1 cellular context compared by ENCODE assay signal in the genomic region with DNA sequence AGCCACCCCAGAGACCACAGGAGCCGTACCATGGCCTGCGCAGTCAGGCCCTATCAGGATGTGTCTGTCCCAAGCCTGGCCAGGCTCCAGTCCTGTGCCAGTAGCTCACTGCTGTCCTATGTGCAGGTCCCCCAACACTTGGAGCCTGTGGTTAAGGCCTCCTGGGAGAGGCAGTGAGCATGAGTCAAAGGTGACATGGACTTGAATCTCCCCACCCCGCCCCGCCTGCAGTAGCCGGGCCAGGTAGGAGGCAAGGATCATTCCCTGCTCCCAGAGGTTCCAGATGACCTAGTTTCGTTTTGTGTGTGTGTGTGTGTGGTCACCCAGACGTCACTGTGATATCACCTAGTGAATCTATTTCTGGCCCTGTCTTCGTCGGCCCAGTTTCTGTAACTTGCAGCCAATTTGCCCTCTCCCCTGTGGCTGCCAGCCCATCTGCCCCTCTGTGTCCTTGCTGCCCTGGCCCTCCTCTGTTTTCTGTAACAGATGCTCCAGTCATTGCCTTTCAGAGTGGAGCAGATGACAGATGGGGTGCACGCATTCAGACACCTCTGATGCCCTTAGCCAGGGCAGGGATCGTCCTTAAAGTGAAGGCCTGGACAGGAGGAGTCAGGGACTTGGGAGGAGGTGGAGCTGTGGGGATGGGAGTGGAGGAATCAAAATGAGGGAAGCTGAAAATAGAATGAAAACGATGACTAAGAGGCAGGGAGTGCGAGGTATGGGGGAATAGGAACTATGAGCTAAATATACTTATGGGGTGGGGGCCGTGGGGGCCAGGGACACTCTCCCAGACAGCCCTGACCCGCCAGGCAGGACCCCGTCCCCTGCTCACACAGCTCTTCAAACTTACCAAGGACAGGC.
TF ChIP-seq lines count a peak whose summit lies in the region.

No MANE protein-coding gene starts in this region.

TF ChIP-seq in HepG2, 621 proteins besides CTCF, POLR2A, EP300 and RAD21 (continued from another document and continues in another):
- TF ChIP-seq NR2F2 (IDR thresholded peaks at IDR 0.05; ENCODE audit: borderline replicate concordance, low read depth) (0 out of 2 replicates have a peak, but pooled peaks have one; percentile 18), ZNF720 (CRISPR knock-in tag; IDR thresholded peaks at IDR 0.05) (no peak), ZNF263 (CRISPR knock-in tag; IDR thresholded peaks at IDR 0.05) (peak; percentile 41; the same call in 1 of the 2 replicates), HNF4G (IDR thresholded peaks at IDR 0.05; ENCODE audit: borderline replicate concordance, low read depth, low read length) (0 out of 2 replicates have a peak, but pooled peaks have one; percentile 36), HNF4G (CRISPR knock-in tag; IDR thresholded peaks at IDR 0.05; ENCODE audit: borderline replicate concordance, low read depth) (0 out of 2 replicates have a peak, but pooled peaks have one; percentile 27), ZBTB21 (CRISPR knock-in tag; IDR thresholded peaks at IDR 0.05) (peak; percentile 95), SUZ12 (IDR thresholded peaks at IDR 0.05; ENCODE audit: low read depth, low read length) (no peak), ZHX1 (CRISPR knock-in tag; IDR thresholded peaks at IDR 0.05; ENCODE audit: low read depth) (peak; percentile 80), ZNF253 (CRISPR knock-in tag; IDR thresholded peaks at IDR 0.05; ENCODE audit: borderline replicate concordance) (no peak), SPEN (CRISPR knock-in tag; IDR thresholded peaks at IDR 0.05; ENCODE audit: low read depth) (no peak), TOE1 (CRISPR knock-in tag; IDR thresholded peaks at IDR 0.05) (no peak), ZNF616 (CRISPR knock-in tag; IDR thresholded peaks at IDR 0.05; ENCODE audit: low read depth) (no peak), TFAP4 (IDR thresholded peaks at IDR 0.05; ENCODE audit: borderline replicate concordance, low read depth) (peak; percentile 18; the same call in 1 of the 2 replicates), CSRNP1 (CRISPR knock-in tag; IDR thresholded peaks at IDR 0.05) (no peak), ATRX (CRISPR knock-in tag; IDR thresholded peaks at IDR 0.05; ENCODE audit: borderline replicate concordance) (no peak), TSC22D2 (CRISPR knock-in tag; IDR thresholded peaks at IDR 0.05; ENCODE audit: borderline replicate concordance) (no peak), HES4 (CRISPR knock-in tag; IDR thresholded peaks at IDR 0.05; ENCODE audit: borderline replicate concordance) (no peak), LCORL (IDR thresholded peaks at IDR 0.05) (no peak), LCORL (CRISPR knock-in tag; IDR thresholded peaks at IDR 0.05) (peak; percentile 44; the same call in 1 of the 2 replicates), ZNF484 (CRISPR knock-in tag; IDR thresholded peaks at IDR 0.05; ENCODE audit: borderline replicate concordance, low read depth) (no peak), CREM (IDR thresholded peaks at IDR 0.05) (peak; percentile 55; the same call in 1 of the 2 replicates), CREM (CRISPR knock-in tag; IDR thresholded peaks at IDR 0.05) (no peak), HNF4A (CRISPR knock-in tag; IDR thresholded peaks at IDR 0.05) (peak; percentile 73), TARDBP (CRISPR knock-in tag; IDR thresholded peaks at IDR 0.05) (no peak), JARID2 (CRISPR knock-in tag; IDR thresholded peaks at IDR 0.05; ENCODE audit: insufficient replicate concordance) (no peak), HOXA3 (CRISPR knock-in tag; IDR thresholded peaks at IDR 0.05) (peak; percentile 88), FOSL2 (CRISPR knock-in tag; IDR thresholded peaks at IDR 0.05) (peak; percentile 65; the same call in 1 of the 2 replicates), ZNF512B (CRISPR knock-in tag; IDR thresholded peaks at IDR 0.05; ENCODE audit: borderline replicate concordance) (no peak), ZNF143 (CRISPR knock-in tag; IDR thresholded peaks at IDR 0.05) (no peak), TAF1 (CRISPR knock-in tag; IDR thresholded peaks at IDR 0.05) (no peak), SIX1 (CRISPR knock-in tag; IDR thresholded peaks at IDR 0.05; ENCODE audit: borderline replicate concordance) (no peak), SP5 (CRISPR knock-in tag; IDR thresholded peaks at IDR 0.05; ENCODE audit: borderline replicate concordance, low read depth) (no peak), ZEB1 (IDR thresholded peaks at IDR 0.05; ENCODE audit: insufficient replicate concordance, low read depth) (peak; percentile 26), ZNF160 (CRISPR knock-in tag; IDR thresholded peaks at IDR 0.05) (no peak), NR2F1 (CRISPR knock-in tag; IDR thresholded peaks at IDR 0.05) (peak; percentile 34 to 37; a peak in 2 of 4 replicates), NCOA5 (CRISPR knock-in tag; IDR thresholded peaks at IDR 0.05) (no peak)
- TF ChIP-seq, protein P1, sequence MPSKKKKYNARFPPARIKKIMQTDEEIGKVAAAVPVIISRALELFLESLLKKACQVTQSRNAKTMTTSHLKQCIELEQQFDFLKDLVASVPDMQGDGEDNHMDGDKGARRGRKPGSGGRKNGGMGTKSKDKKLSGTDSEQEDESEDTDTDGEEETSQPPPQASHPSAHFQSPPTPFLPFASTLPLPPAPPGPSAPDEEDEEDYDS (CRISPR knock-in tag; IDR thresholded peaks at IDR 0.05), result no peak
- TF ChIP-seq, protein P2, sequence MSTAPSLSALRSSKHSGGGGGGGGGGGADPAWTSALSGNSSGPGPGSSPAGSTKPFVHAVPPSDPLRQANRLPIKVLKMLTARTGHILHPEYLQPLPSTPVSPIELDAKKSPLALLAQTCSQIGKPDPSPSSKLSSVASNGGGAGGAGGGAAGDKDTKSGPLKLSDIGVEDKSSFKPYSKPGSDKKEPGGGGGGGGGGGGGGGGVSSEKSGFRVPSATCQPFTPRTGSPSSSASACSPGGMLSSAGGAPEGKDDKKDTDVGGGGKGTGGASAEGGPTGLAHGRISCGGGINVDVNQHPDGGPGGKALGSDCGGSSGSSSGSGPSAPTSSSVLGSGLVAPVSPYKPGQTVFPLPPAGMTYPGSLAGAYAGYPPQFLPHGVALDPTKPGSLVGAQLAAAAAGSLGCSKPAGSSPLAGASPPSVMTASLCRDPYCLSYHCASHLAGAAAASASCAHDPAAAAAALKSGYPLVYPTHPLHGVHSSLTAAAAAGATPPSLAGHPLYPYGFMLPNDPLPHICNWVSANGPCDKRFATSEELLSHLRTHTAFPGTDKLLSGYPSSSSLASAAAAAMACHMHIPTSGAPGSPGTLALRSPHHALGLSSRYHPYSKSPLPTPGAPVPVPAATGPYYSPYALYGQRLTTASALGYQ (CRISPR knock-in tag; IDR thresholded peaks at IDR 0.05), result no peak
- TF ChIP-seq, protein P3, sequence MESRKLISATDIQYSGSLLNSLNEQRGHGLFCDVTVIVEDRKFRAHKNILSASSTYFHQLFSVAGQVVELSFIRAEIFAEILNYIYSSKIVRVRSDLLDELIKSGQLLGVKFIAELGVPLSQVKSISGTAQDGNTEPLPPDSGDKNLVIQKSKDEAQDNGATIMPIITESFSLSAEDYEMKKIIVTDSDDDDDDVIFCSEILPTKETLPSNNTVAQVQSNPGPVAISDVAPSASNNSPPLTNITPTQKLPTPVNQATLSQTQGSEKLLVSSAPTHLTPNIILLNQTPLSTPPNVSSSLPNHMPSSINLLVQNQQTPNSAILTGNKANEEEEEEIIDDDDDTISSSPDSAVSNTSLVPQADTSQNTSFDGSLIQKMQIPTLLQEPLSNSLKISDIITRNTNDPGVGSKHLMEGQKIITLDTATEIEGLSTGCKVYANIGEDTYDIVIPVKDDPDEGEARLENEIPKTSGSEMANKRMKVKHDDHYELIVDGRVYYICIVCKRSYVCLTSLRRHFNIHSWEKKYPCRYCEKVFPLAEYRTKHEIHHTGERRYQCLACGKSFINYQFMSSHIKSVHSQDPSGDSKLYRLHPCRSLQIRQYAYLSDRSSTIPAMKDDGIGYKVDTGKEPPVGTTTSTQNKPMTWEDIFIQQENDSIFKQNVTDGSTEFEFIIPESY (CRISPR knock-in tag; IDR thresholded peaks at IDR 0.05), result no peak
- TF ChIP-seq, protein P4, sequence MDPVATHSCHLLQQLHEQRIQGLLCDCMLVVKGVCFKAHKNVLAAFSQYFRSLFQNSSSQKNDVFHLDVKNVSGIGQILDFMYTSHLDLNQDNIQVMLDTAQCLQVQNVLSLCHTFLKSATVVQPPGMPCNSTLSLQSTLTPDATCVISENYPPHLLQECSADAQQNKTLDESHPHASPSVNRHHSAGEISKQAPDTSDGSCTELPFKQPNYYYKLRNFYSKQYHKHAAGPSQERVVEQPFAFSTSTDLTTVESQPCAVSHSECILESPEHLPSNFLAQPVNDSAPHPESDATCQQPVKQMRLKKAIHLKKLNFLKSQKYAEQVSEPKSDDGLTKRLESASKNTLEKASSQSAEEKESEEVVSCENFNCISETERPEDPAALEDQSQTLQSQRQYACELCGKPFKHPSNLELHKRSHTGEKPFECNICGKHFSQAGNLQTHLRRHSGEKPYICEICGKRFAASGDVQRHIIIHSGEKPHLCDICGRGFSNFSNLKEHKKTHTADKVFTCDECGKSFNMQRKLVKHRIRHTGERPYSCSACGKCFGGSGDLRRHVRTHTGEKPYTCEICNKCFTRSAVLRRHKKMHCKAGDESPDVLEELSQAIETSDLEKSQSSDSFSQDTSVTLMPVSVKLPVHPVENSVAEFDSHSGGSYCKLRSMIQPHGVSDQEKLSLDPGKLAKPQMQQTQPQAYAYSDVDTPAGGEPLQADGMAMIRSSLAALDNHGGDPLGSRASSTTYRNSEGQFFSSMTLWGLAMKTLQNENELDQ (CRISPR knock-in tag; IDR thresholded peaks at IDR 0.05; ENCODE audit: borderline replicate concordance), result no peak
- TF ChIP-seq, protein P5, sequence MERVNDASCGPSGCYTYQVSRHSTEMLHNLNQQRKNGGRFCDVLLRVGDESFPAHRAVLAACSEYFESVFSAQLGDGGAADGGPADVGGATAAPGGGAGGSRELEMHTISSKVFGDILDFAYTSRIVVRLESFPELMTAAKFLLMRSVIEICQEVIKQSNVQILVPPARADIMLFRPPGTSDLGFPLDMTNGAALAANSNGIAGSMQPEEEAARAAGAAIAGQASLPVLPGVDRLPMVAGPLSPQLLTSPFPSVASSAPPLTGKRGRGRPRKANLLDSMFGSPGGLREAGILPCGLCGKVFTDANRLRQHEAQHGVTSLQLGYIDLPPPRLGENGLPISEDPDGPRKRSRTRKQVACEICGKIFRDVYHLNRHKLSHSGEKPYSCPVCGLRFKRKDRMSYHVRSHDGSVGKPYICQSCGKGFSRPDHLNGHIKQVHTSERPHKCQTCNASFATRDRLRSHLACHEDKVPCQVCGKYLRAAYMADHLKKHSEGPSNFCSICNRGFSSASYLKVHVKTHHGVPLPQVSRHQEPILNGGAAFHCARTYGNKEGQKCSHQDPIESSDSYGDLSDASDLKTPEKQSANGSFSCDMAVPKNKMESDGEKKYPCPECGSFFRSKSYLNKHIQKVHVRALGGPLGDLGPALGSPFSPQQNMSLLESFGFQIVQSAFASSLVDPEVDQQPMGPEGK (CRISPR knock-in tag; IDR thresholded peaks at IDR 0.05), result peak; percentile 55
- TF ChIP-seq, protein P6, sequence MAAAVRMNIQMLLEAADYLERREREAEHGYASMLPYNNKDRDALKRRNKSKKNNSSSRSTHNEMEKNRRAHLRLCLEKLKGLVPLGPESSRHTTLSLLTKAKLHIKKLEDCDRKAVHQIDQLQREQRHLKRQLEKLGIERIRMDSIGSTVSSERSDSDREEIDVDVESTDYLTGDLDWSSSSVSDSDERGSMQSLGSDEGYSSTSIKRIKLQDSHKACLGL (CRISPR knock-in tag; IDR thresholded peaks at IDR 0.05), result no peak
